Comparison of ENCODE assay signal across 1 cellular context in the genomic region with DNA sequence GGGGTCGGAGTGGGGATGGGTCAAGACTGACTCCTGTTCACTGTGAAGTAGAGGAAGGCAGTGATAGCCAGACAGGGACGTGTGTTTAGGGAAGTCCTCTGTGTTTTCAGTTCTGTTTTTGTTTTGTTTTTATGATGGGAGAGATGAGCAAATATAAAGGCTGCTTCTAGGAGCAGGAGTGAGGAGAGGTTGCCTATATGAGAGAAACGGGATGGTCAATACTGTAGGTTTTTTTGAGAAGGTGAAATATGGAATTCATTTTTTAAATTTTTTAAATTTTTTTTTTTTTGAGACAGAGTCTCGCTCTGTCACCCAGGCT.
TF ChIP-seq lines count a peak whose summit lies in the region.

No MANE protein-coding gene starts in this region.

TF ChIP-seq in HCT116, 20 proteins besides CTCF, POLR2A, EP300 and RAD21 (continued from another document):
- TF ChIP-seq, protein P1, sequence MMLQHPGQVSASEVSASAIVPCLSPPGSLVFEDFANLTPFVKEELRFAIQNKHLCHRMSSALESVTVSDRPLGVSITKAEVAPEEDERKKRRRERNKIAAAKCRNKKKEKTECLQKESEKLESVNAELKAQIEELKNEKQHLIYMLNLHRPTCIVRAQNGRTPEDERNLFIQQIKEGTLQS (IDR thresholded peaks at IDR 0.05) = no peak
- TF ChIP-seq ELF1 (IDR thresholded peaks at IDR 0.05; ENCODE audit: borderline replicate concordance, low read depth) = no peak
